Comparison of ENCODE assay signal across 8 cellular contexts in genomic region chr1:151198254-151199127, GRCh38. TPM values are rescaled to one million over a fixed set of nuclear protein-coding genes. Genes with fewer than 3 reads are reported as not detected.
DNase-seq lines count a peak whose midpoint lies in the region; ATAC-seq lines count a peak whose summit lies in the region.

Gene PIP5K1A, plus strand, starts transcription at chr1:151198552. Its CDS starts 445 bp downstream, at chr1:151198997.

- H3K36me3 ChIP-seq in NT2/D1 (ENCODE audit: insufficient read depth, insufficient read length, low read length) (peaks cover 24% of the 10 kb centered on the region), endocrine pancreas (ENCODE audit: control insufficient read depth, insufficient read depth, low read length) (no peaks in the 10 kb centered on the region), mesenchymal stem cell (ENCODE audit: control insufficient read depth in 1 of 2, insufficient read depth in 2 of 2, low read depth in 1 of 2, low read length in 2 of 2) (peaks cover 12 to 18% of the 10 kb centered on the region in 2 experiments)

- peaks cover 4% of the 10 kb centered on the region for H3K27me3 Mint-ChIP-seq in activated CD8-positive, alpha-beta memory T cell treated with anti-CD3 and anti-CD28 coated beads, Interleukin-2, amount 10 ng/mL, durations not matched to agents 7 days and 5 days

- peak within 1 kb of the TSS; percentile 86 for H2BK15ac ChIP-seq in mesenchymal stem cell (ENCODE audit: low read depth, poor library complexity, severe bottlenecking)

- peak within 1 kb of the TSS in 1 of 2 experiments; percentile 29 for H2BK12ac ChIP-seq in mesenchymal stem cell (ENCODE audit: low read length in 2 of 2)

- H3K4me1 ChIP-seq in NT2/D1 (ENCODE audit: insufficient read depth, insufficient read length) (peaks cover 3% of the 10 kb centered on the region), endocrine pancreas (ENCODE audit: control insufficient read depth, insufficient read depth, low read length) (peaks cover 5% of the 10 kb centered on the region), mesenchymal stem cell (ENCODE audit: control insufficient read depth, insufficient read depth, low read depth, low read length) (peaks cover 12% of the 10 kb centered on the region)

- peak within 1 kb of the TSS; percentile 97 for H3K27ac Mint-ChIP-seq in activated CD8-positive, alpha-beta memory T cell treated with anti-CD3 and anti-CD28 coated beads, Interleukin-2, amount 10 ng/mL, durations not matched to agents 7 days and 5 days

- H2AFZ ChIP-seq in mesenchymal stem cell (ENCODE audit: low read depth, low read length) = peak within 1 kb of the TSS; percentile 69

- H3K27ac ChIP-seq in mesenchymal stem cell (ENCODE audit: low read length, poor library complexity, severe bottlenecking) = peak within 1 kb of the TSS; percentile 99

- H3K4me3 ChIP-seq in NT2/D1 (ENCODE audit: insufficient read length, low read depth) (peak within 1 kb of the TSS; percentile 99), endocrine pancreas (ENCODE audit: control insufficient read depth, insufficient read depth, low read length) (peak within 1 kb of the TSS; percentile 94), mesenchymal stem cell (ENCODE audit: insufficient read depth in 1 of 2, low read depth in 1 of 2, low read length in 2 of 2) (peak within 1 kb of the TSS; percentile 92)

- H3K9me3 Mint-ChIP-seq in activated CD8-positive, alpha-beta memory T cell treated with anti-CD3 and anti-CD28 coated beads, Interleukin-2, amount 10 ng/mL, durations not matched to agents 7 days and 5 days (ENCODE audit: low read depth) = no peaks in the 10 kb centered on the region

- peak; percentile 76 for ATAC-seq in GM21367 (IDR thresholded peaks at IDR 0.05; ENCODE audit: unreplicated experiment)
- ATAC-seq in activated CD8-positive, alpha-beta memory T cell treated with anti-CD3 and anti-CD28 coated beads, Interleukin-2, amount 10 ng/mL, durations not matched to agents 7 days and 5 days = peak; percentile 98

- peak within 1 kb of the TSS; percentile 99 for H3K9ac ChIP-seq in NT2/D1 (ENCODE audit: insufficient read length, low read depth)
- H3K9ac ChIP-seq in endocrine pancreas (ENCODE audit: control insufficient read depth, insufficient read depth, low read length) = peak within 1 kb of the TSS; percentile 90
- H3K9ac ChIP-seq in mesenchymal stem cell (ENCODE audit: low read length) = peak within 1 kb of the TSS; percentile 95

- peak within 1 kb of the TSS; percentile 53 for H4K91ac ChIP-seq in mesenchymal stem cell (ENCODE audit: low read length)

- H3K4me1 Mint-ChIP-seq in activated CD8-positive, alpha-beta memory T cell treated with anti-CD3 and anti-CD28 coated beads, Interleukin-2, amount 10 ng/mL, durations not matched to agents 7 days and 5 days = peaks cover 43% of the 10 kb centered on the region

- CTCF ChIA-PET in activated CD8-positive, alpha-beta memory T cell treated with anti-CD3 and anti-CD28 coated beads, Interleukin-2, amount 10 ng/mL, durations not matched to agents 7 days and 5 days (lab: Charles Lee) = interaction anchor here (1.0 to 1.8 kb wide), 5 partner anchors 9 to 143 kb away, joined by 3 to 12 read pairs (median 4); partner anchors contain the start of gene VPS72

- peak within 1 kb of the TSS; percentile 76 for H3K4me2 ChIP-seq in mesenchymal stem cell (ENCODE audit: low read length, poor library complexity, severe bottlenecking)

- H3K36me3 Mint-ChIP-seq in activated CD8-positive, alpha-beta memory T cell treated with anti-CD3 and anti-CD28 coated beads, Interleukin-2, amount 10 ng/mL, durations not matched to agents 7 days and 5 days = peaks cover 24% of the 10 kb centered on the region

- no peaks in the 10 kb centered on the region for H3K9me3 ChIP-seq in NT2/D1 (ENCODE audit: insufficient read depth, low read length)
- no peaks in the 10 kb centered on the region for H3K9me3 ChIP-seq in endocrine pancreas (ENCODE audit: control insufficient read depth, low read length)
- H3K9me3 ChIP-seq in mesenchymal stem cell (ENCODE audit: control insufficient read depth, low read length) = no peaks in the 10 kb centered on the region

- peak within 1 kb of the TSS; percentile 57 to 83 for H3K4ac ChIP-seq in mesenchymal stem cell (ENCODE audit: low read depth in 1 of 2, low read length in 2 of 2)

- under 1% methylated on average over 60 of the region's 60 CpGs for WGBS in mesenchymal stem cell

- H3K79me1 ChIP-seq in mesenchymal stem cell (replicated peaks; ENCODE audit: low read length, poor library complexity, severe bottlenecking) = peaks cover 7% of the 10 kb centered on the region

- H2BK5ac ChIP-seq in mesenchymal stem cell (ENCODE audit: low read depth, low read length, poor library complexity, severe bottlenecking) = peak within 1 kb of the TSS; percentile 94

- H3K14ac ChIP-seq in mesenchymal stem cell (ENCODE audit: low read length in 2 of 2) = peak within 1 kb of the TSS in 1 of 2 experiments; percentile 73

- peak within 1 kb of the TSS; percentile 96 to 99 for H3K18ac ChIP-seq in mesenchymal stem cell (ENCODE audit: low read depth in 1 of 2, low read length in 2 of 2)

- peak within 1 kb of the TSS; percentile 49 to 78 for H3K23ac ChIP-seq in mesenchymal stem cell (ENCODE audit: low read length in 2 of 2)

- peak within 1 kb of the TSS; percentile 29 for H2BK120ac ChIP-seq in mesenchymal stem cell (ENCODE audit: low read depth, low read length)

- H4K8ac ChIP-seq in mesenchymal stem cell (ENCODE audit: low read length) = peak within 1 kb of the TSS; percentile 90

- peak within 1 kb of the TSS; percentile 100 for H2AK5ac ChIP-seq in mesenchymal stem cell (ENCODE audit: low read length, severe bottlenecking)

- no peaks in the 10 kb centered on the region for H3K27me3 ChIP-seq in NT2/D1 (ENCODE audit: insufficient read depth, insufficient read length)
- H3K27me3 ChIP-seq in endocrine pancreas (ENCODE audit: control insufficient read depth, insufficient read depth, low read length) = no peaks in the 10 kb centered on the region
- H3K27me3 ChIP-seq in mesenchymal stem cell (ENCODE audit: control insufficient read depth in 1 of 2, insufficient read depth in 1 of 2, low read length in 2 of 2) = no peaks in the 10 kb centered on the region

- peak within 1 kb of the TSS; percentile 91 for H3K4me3 Mint-ChIP-seq in activated CD8-positive, alpha-beta memory T cell treated with anti-CD3 and anti-CD28 coated beads, Interleukin-2, amount 10 ng/mL, durations not matched to agents 7 days and 5 days

- DNase-seq in COLO829 (ENCODE audit: low spot score) (peak; percentile 100), HUDEP-2 (lab: John Stamatoyannopoulos, UW; ENCODE audit: unreplicated experiment in 76 of 76) (peak; percentile 30 to 98 (median 94)), NT2/D1 (ENCODE audit: low read depth, low spot score) (peak; percentile 96), mesenchymal stem cell (peak; percentile 99)
- DNase-seq in activated CD8-positive, alpha-beta memory T cell treated with anti-CD3 and anti-CD28 coated beads, Interleukin-2, amount 10 ng/mL, durations not matched to agents 7 days and 5 days = peak; percentile 99
- peak; percentile 95 for DNase-seq in stimulated activated CD8-positive, alpha-beta memory T cell treated with anti-CD3 and anti-CD28 coated beads, Interleukin-12 subunit alpha, Interleukin-12 subunit beta, amount 100 ng/mL, for 4 hours (ENCODE audit: low read depth)

RNA-seq across cellular contexts. Expression of gene PIP5K1A, which starts in this region (rescaled TPM):
- total RNA-seq in activated CD8-positive, alpha-beta memory T cell treated with anti-CD3 and anti-CD28 coated beads, Interleukin-2, amount 10 ng/mL, durations not matched to agents 7 days and 5 days = 10 to 100 TPM; 55.2 to 70.3 TPM
- polyA plus RNA-seq in mesenchymal stem cell (2013, experiment 1 of 2) = 58.2 TPM
- 59.4 TPM for polyA plus RNA-seq in mesenchymal stem cell (2013, experiment 2 of 2)

Comparison
In these comparisons a context has a peak if more than half of its experiments do, and no peak if none do; other contexts are left out.
1. Peak in every context shown above with its lines: DNase-seq, ATAC-seq, H3K4me3 ChIP-seq and H3K27ac ChIP-seq.